8 cellular contexts compared by ENCODE assay signal in the genomic region with DNA sequence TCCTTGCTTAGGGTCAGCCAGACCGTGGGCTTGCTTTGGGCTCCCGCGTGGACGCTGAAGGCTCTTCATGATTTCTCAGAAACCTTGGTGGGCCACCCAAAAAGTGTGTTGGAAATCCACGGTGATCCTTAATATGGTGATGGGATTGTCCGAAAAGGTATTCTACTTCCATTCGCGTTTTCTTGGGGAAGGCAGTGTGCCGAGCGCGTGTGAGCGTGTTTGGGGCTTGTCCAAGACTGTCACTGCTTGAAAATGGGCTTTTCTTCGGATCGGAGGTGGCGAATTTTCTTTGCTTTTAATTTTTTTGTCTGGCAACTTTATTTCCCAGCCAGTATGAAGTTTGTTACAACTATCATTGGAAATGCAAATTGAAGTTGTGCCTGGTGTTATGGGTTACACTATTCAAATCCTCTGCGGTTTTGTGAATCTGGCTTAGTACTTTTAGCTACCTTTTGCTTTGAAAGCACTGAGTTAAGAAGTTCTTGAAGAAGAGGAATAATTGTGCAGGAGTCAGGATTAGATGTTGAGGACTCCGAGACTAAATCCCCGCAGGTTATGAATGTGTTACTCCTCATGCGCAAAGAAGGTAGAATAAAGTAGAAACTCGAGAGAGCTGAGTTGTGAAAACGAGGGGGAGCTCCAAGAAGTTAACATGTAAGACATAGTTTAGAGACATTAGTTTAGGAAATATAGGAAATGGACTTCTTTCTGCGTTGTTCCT. TPM values are rescaled to one million over a fixed set of nuclear protein-coding genes. Genes with fewer than 3 reads are reported as not detected.
DNase-seq lines count a peak whose midpoint lies in the region; ATAC-seq, FAIRE-seq and TF ChIP-seq lines count a peak whose summit lies in the region.

No MANE protein-coding gene starts in this region.

- H3K36me3 ChIP-seq in HUES48 (ENCODE audit: control insufficient read depth, insufficient read depth, low read length) (peaks cover 38% of the 10 kb centered on the region), brain microvascular endothelial cell (replicated peaks) (peaks cover 10% of the 10 kb centered on the region)

- POLR2A ChIA-PET in A549 (lab: Yijun Ruan, JAX): interaction anchor here (0.7 kb wide), 1 partner anchor 261 kb away, joined by 3 read pairs; no protein-coding TSS in a partner anchor

- H3K4me1 Mint-ChIP-seq in memory B cell: peaks cover 14% of the 10 kb centered on the region

- H3K27me3 ChIP-seq in HUES48 (ENCODE audit: control insufficient read depth, insufficient read depth, low read length) (no peaks in the 10 kb centered on the region), brain microvascular endothelial cell (replicated peaks) (no peaks in the 10 kb centered on the region)

- H3K4me1 ChIP-seq in A549 (no peaks in the 10 kb centered on the region), HUES48 (ENCODE audit: control insufficient read depth, insufficient read depth, low read length) (peaks cover 24% of the 10 kb centered on the region)

- TF ChIP-seq POLR2A in A549 (IDR thresholded peaks at IDR 0.05; ENCODE audit: low read length): no peak

- no peak for DNase-seq in A549 (ENCODE audit: low read depth in 1 of 2, low spot score in 1 of 2)
- peak; percentile 36 for DNase-seq in brain microvascular endothelial cell
- DNase-seq in memory B cell (ENCODE audit: low spot score in 2 of 2): no peak
- DNase-seq in ureter (ENCODE audit: low spot score): peak; percentile 55
- no peak for DNase-seq in stimulated activated CD4-positive, alpha-beta T cell treated with anti-CD3 and anti-CD28 coated beads, Interleukin-15, amount 100 ng/mL, for 24 hours
- no peak for DNase-seq in DMS79 treated with DMSO at 0.1 percent for 48 hours (lab: John Stamatoyannopoulos, UW)
- no peak for DNase-seq in GM20000 (ENCODE audit: low spot score)

- WGBS in A549 (ENCODE audit: missing lambda C conversion rate): 14% methylated on average over 22 of the region's 22 CpGs

- ATAC-seq in A549 (no peak), memory B cell (ENCODE audit: low read depth) (no peak)

- no peak for TF ChIP-seq EP300 in A549 (IDR thresholded peaks at IDR 0.05)

- H3K9ac ChIP-seq in HUES48 (ENCODE audit: low read depth, low read length): peak overlapping the region; percentile 81

- in situ Hi-C loops in brain microvascular endothelial cell (cut with HindIII; ENCODE audit: low pct_ligation_motif_present, low sequenced_read_pairs): no loop called here

- H3K4me3 ChIP-seq in A549 (peak overlapping the region; percentile 80), HUES48 (ENCODE audit: low read depth, low read length) (peak overlapping the region; percentile 91), brain microvascular endothelial cell (ENCODE audit: low read depth, low read length) (peak overlapping the region; percentile 81)

- peak overlapping the region; percentile 92 for H3K4me2 ChIP-seq in A549

- H3K9me3 Mint-ChIP-seq in memory B cell: no peaks in the 10 kb centered on the region

- TF ChIP-seq CTCF in A549 (IDR thresholded peaks at IDR 0.05) (no peak; the same call in 2 of the 3 replicates), brain microvascular endothelial cell (IDR thresholded peaks at IDR 0.05; ENCODE audit: low read depth, low read length, missing control alignments) (no peak), GM20000 (IDR thresholded peaks at IDR 0.05; ENCODE audit: extremely low read depth, missing control alignments) (no peak)

- no peaks in the 10 kb centered on the region for H3K36me3 Mint-ChIP-seq in memory B cell

- peak overlapping the region; percentile 81 for H3K4me3 Mint-ChIP-seq in memory B cell

- CTCF ChIA-PET in A549 (lab: Yijun Ruan, JAX): interaction anchor here (0.9 to 1.2 kb wide), 4 partner anchors 9 to 264 kb away, joined by 3 to 5 read pairs (median 4); no protein-coding TSS in a partner anchor

- no peak for TF ChIP-seq RAD21 in A549 (conservative IDR thresholded peaks at IDR 0.05 in 1 of 2, IDR thresholded peaks at IDR 0.05 in 1 of 2)

- H3K9me3 ChIP-seq in A549: no peaks in the 10 kb centered on the region
- H3K9me3 ChIP-seq in HUES48 (ENCODE audit: control insufficient read depth, insufficient read depth, low read length): no peaks in the 10 kb centered on the region

- no peak overlapping the region for H3K27ac Mint-ChIP-seq in memory B cell

- H3K27ac ChIP-seq in A549: peak overlapping the region; percentile 85 to 90
- H3K27ac ChIP-seq in HUES48 (ENCODE audit: low read depth, low read length): peak overlapping the region; percentile 87
- peak overlapping the region; percentile 49 for H3K27ac ChIP-seq in brain microvascular endothelial cell

- peaks cover 19% of the 10 kb centered on the region for H3K27me3 Mint-ChIP-seq in memory B cell

- FAIRE-seq in A549 (lab: Jason Lieb, UNC): no peak

TF ChIP-seq in A549, 52 proteins besides CTCF, POLR2A, EP300 and RAD21:
- no peak for TF ChIP-seq ESRRA (IDR thresholded peaks at IDR 0.05; ENCODE audit: borderline replicate concordance, low read length)
- no peak for TF ChIP-seq RCOR1 (IDR thresholded peaks at IDR 0.05; ENCODE audit: low read depth, low read length)
- TF ChIP-seq, protein P1, sequence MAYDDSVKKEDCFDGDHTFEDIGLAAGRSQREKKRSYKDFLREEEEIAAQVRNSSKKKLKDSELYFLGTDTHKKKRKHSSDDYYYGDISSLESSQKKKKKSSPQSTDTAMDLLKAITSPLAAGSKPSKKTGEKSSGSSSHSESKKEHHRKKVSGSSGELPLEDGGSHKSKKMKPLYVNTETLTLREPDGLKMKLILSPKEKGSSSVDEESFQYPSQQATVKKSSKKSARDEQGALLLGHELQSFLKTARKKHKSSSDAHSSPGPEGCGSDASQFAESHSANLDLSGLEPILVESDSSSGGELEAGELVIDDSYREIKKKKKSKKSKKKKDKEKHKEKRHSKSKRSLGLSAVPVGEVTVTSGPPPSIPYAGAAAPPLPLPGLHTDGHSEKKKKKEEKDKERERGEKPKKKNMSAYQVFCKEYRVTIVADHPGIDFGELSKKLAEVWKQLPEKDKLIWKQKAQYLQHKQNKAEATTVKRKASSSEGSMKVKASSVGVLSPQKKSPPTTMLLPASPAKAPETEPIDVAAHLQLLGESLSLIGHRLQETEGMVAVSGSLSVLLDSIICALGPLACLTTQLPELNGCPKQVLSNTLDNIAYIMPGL (CRISPR knock-in tag; IDR thresholded peaks at IDR 0.05; ENCODE audit: borderline replicate concordance): no peak
- no peak for TF ChIP-seq SREBF2 (IDR thresholded peaks at IDR 0.05)
- TF ChIP-seq ZNF302 (CRISPR knock-in tag; IDR thresholded peaks at IDR 0.05): no peak
- no peak for TF ChIP-seq HDAC2 (IDR thresholded peaks at IDR 0.05)
- TF ChIP-seq, protein P2, sequence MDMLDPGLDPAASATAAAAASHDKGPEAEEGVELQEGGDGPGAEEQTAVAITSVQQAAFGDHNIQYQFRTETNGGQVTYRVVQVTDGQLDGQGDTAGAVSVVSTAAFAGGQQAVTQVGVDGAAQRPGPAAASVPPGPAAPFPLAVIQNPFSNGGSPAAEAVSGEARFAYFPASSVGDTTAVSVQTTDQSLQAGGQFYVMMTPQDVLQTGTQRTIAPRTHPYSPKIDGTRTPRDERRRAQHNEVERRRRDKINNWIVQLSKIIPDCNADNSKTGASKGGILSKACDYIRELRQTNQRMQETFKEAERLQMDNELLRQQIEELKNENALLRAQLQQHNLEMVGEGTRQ (IDR thresholded peaks at IDR 0.05): no peak
- TF ChIP-seq FOSL2 (IDR thresholded peaks at IDR 0.05): no peak
- TF ChIP-seq FOSL2 (CRISPR knock-in tag; IDR thresholded peaks at IDR 0.05): no peak
- no peak for TF ChIP-seq CHD4 (IDR thresholded peaks at IDR 0.05; ENCODE audit: borderline replicate concordance)
- TF ChIP-seq TFCP2L1 (CRISPR knock-in tag; IDR thresholded peaks at IDR 0.05): no peak
- no peak for TF ChIP-seq PHF8 (IDR thresholded peaks at IDR 0.05; ENCODE audit: borderline replicate concordance, low read depth)

RNA-seq across cellular contexts. Expression of gene SPRY1, which starts 3.2 kb away (rescaled TPM):
- polyA plus RNA-seq in A549 (2011; rRNA removed) (2.1 and 2.4 TPM in 2 replicates), A549 (2017; fragmentation: RNase III; extraction: RNeasy Plus Mini Kit Qiagen cat#74134 plus additional on column Dnase treatment) (0.21 to 0.54 TPM (median 0.31 TPM) in 3 replicates)
- polyA plus RNA-seq in A549 (2012; cell fraction: cytosol; rRNA removed): 0.61 and 0.89 TPM in 2 replicates
- 0.98 TPM in 2 replicates for polyA plus RNA-seq in A549 (2012; cell fraction: nucleus; rRNA removed)
- 2.4 and 2.8 TPM in 2 replicates for polyA minus RNA-seq in A549 (2011; rRNA and poly(A)+ RNA removed)
- total RNA-seq in ureter: 197 TPM

Comparison
In these comparisons a context has a peak if more than half of its experiments do, and no peak if none do; other contexts are left out.
1. DNase-seq: peak in brain microvascular endothelial cell (single experiment) and ureter (single experiment); none in A549 (0 of 2), memory B cell (0 of 2), stimulated activated CD4-positive, alpha-beta T cell treated with anti-CD3 and anti-CD28 coated beads, Interleukin-15, amount 100 ng/mL, for 24 hours (single experiment), DMS79 treated with DMSO at 0.1 percent for 48 hours (single experiment) and GM20000 (single experiment).
2. Peak in every context shown above with its lines, with median percentiles within 50 percentile points of each other: H3K27ac ChIP-seq and H3K4me3 ChIP-seq.